ENCODE assay signal across 12 cellular contexts in genomic region chr15:31517711-31518110, GRCh38.
DNase-seq lines count a peak whose midpoint lies in the region; ATAC-seq lines count a peak whose summit lies in the region.
"Had no signal": no experiment of that assay in that cellular context is flagged by ENCODE, and none has a peak within 500 bp of the region (broad histone marks: within the 10 kb centered on the region; RNA-seq: fewer than 3 reads in every experiment).

No MANE protein-coding gene starts in this region.

- H3K27me3 Mint-ChIP-seq in activated CD8-positive, alpha-beta memory T cell treated with anti-CD3 and anti-CD28 coated beads, Interleukin-2, amount 10 ng/mL, durations not matched to agents 7 days and 5 days: no peaks in the 10 kb centered on the region
- H3K27me3 Mint-ChIP-seq in activated T-helper 2 cell treated with anti-CD3 and anti-CD28 coated beads, Interferon-gamma antibody, Interleukin-2, Interleukin-4, amounts not matched to agents 10 μg/mL and 5 μg/mL and 100 μg/mL, durations not matched to agents 14 hours and 24 hours and 36 hours (ENCODE audit: low read depth): peaks cover 5% of the 10 kb centered on the region

- H3K9me3 Mint-ChIP-seq in activated CD8-positive, alpha-beta memory T cell treated with anti-CD3 and anti-CD28 coated beads, Interleukin-2, amount 10 ng/mL, durations not matched to agents 7 days and 5 days (ENCODE audit: low read depth): peaks cover 3% of the 10 kb centered on the region
- peaks cover 14% of the 10 kb centered on the region for H3K9me3 Mint-ChIP-seq in activated T-helper 2 cell treated with anti-CD3 and anti-CD28 coated beads, Interferon-gamma antibody, Interleukin-2, Interleukin-4, amounts not matched to agents 10 μg/mL and 5 μg/mL and 100 μg/mL, durations not matched to agents 14 hours and 24 hours and 36 hours
- H3K9me3 Mint-ChIP-seq: CD8-positive, alpha-beta memory T cell had no signal

- peak; percentile 49 for DNase-seq in activated CD8-positive, alpha-beta memory T cell treated with anti-CD3 and anti-CD28 coated beads for 24 hours
- no peak for DNase-seq in activated CD8-positive, alpha-beta memory T cell treated with anti-CD3 and anti-CD28 coated beads, Interleukin-2, amount 10 ng/mL, durations not matched to agents 7 days and 5 days
- DNase-seq in activated T-helper 2 cell treated with anti-CD3 and anti-CD28 coated beads, Interferon-gamma antibody, Interleukin-2, Interleukin-4, amounts not matched to agents 10 μg/mL and 5 μg/mL and 100 μg/mL, durations not matched to agents 14 hours and 24 hours and 36 hours (ENCODE audit: low spot score): peak; percentile 6
- DNase-seq in mucosa of gallbladder (ENCODE audit: low spot score) (peak; percentile 5), NCI-H510A (lab: John Stamatoyannopoulos, UW) (no peak)
- DNase-seq: BE2C; C1 segment of cervical spinal cord; CD4-positive, CD25-positive, alpha-beta regulatory T cell; CD8-positive, alpha-beta memory T cell; COR-L47; GM23248 had no signal

- no peaks in the 10 kb centered on the region for H3K4me1 Mint-ChIP-seq in activated CD8-positive, alpha-beta memory T cell treated with anti-CD3 and anti-CD28 coated beads, Interleukin-2, amount 10 ng/mL, durations not matched to agents 7 days and 5 days
- H3K4me1 Mint-ChIP-seq in activated T-helper 2 cell treated with anti-CD3 and anti-CD28 coated beads, Interferon-gamma antibody, Interleukin-2, Interleukin-4, amounts not matched to agents 10 μg/mL and 5 μg/mL and 100 μg/mL, durations not matched to agents 14 hours and 24 hours and 36 hours (ENCODE audit: low read depth): peaks cover 6% of the 10 kb centered on the region

- intact Hi-C loops in activated T-helper 2 cell treated with anti-CD3 and anti-CD28 coated beads, Interferon-gamma antibody, Interleukin-2, Interleukin-4, amounts not matched to agents 10 μg/mL and 5 μg/mL and 100 μg/mL, durations not matched to agents 14 hours and 24 hours and 36 hours (cut with micrococcal nuclease): no loop called here

- CTCF ChIA-PET in activated CD8-positive, alpha-beta memory T cell treated with anti-CD3 and anti-CD28 coated beads, Interleukin-2, amount 10 ng/mL, durations not matched to agents 7 days and 5 days (lab: Charles Lee): no interaction called here

- H3K36me3 Mint-ChIP-seq in activated CD8-positive, alpha-beta memory T cell treated with anti-CD3 and anti-CD28 coated beads, Interleukin-2, amount 10 ng/mL, durations not matched to agents 7 days and 5 days: peaks cover 3% of the 10 kb centered on the region
- no peaks in the 10 kb centered on the region for H3K36me3 Mint-ChIP-seq in activated T-helper 2 cell treated with anti-CD3 and anti-CD28 coated beads, Interferon-gamma antibody, Interleukin-2, Interleukin-4, amounts not matched to agents 10 μg/mL and 5 μg/mL and 100 μg/mL, durations not matched to agents 14 hours and 24 hours and 36 hours (ENCODE audit: low read depth)
- H3K36me3 Mint-ChIP-seq: CD4-positive, CD25-positive, alpha-beta regulatory T cell; CD8-positive, alpha-beta memory T cell had no signal

- ATAC-seq in activated CD8-positive, alpha-beta memory T cell treated with anti-CD3 and anti-CD28 coated beads, Interleukin-2, amount 10 ng/mL, durations not matched to agents 7 days and 5 days: no peak
- no peak for ATAC-seq in GM18520 (IDR thresholded peaks at IDR 0.05; ENCODE audit: unreplicated experiment)

- H3K4me3 Mint-ChIP-seq in activated CD8-positive, alpha-beta memory T cell treated with anti-CD3 and anti-CD28 coated beads, Interleukin-2, amount 10 ng/mL, durations not matched to agents 7 days and 5 days: no peak overlapping the region
- no peak overlapping the region for H3K4me3 Mint-ChIP-seq in activated T-helper 2 cell treated with anti-CD3 and anti-CD28 coated beads, Interferon-gamma antibody, Interleukin-2, Interleukin-4, amounts not matched to agents 10 μg/mL and 5 μg/mL and 100 μg/mL, durations not matched to agents 14 hours and 24 hours and 36 hours (ENCODE audit: low read depth)
- H3K4me3 Mint-ChIP-seq: CD4-positive, CD25-positive, alpha-beta regulatory T cell; CD8-positive, alpha-beta memory T cell had no signal

- H3K27ac Mint-ChIP-seq in activated CD8-positive, alpha-beta memory T cell treated with anti-CD3 and anti-CD28 coated beads, Interleukin-2, amount 10 ng/mL, durations not matched to agents 7 days and 5 days: no peak overlapping the region
- H3K27ac Mint-ChIP-seq in activated T-helper 2 cell treated with anti-CD3 and anti-CD28 coated beads, Interferon-gamma antibody, Interleukin-2, Interleukin-4, amounts not matched to agents 10 μg/mL and 5 μg/mL and 100 μg/mL, durations not matched to agents 14 hours and 24 hours and 36 hours: no peak overlapping the region
- H3K27ac Mint-ChIP-seq: CD4-positive, CD25-positive, alpha-beta regulatory T cell; CD8-positive, alpha-beta memory T cell had no signal

Comparison
In these comparisons a context has a peak if more than half of its experiments do, and no peak if none do; other contexts are left out.
1. DNase-seq: peak in activated CD8-positive, alpha-beta memory T cell treated with anti-CD3 and anti-CD28 coated beads for 24 hours (single experiment), activated T-helper 2 cell treated with anti-CD3 and anti-CD28 coated beads, Interferon-gamma antibody, Interleukin-2, Interleukin-4, amounts not matched to agents 10 μg/mL and 5 μg/mL and 100 μg/mL, durations not matched to agents 14 hours and 24 hours and 36 hours (single experiment) and mucosa of gallbladder (single experiment); none in activated CD8-positive, alpha-beta memory T cell treated with anti-CD3 and anti-CD28 coated beads, Interleukin-2, amount 10 ng/mL, durations not matched to agents 7 days and 5 days (single experiment) and NCI-H510A (single experiment).